In genomic region chr3:63932509-63933212, GRCh38 we compare ENCODE assay signal across 12 cellular contexts. TPM values are rescaled to one million over a fixed set of nuclear protein-coding genes. Genes with fewer than 3 reads are reported as not detected.
DNase-seq lines count a peak whose midpoint lies in the region; ATAC-seq and TF ChIP-seq lines count a peak whose summit lies in the region.
"Had no signal": no experiment of that assay in that cellular context is flagged by ENCODE, and none has a peak within 500 bp of the region (broad histone marks: within the 10 kb centered on the region; RNA-seq: fewer than 3 reads in every experiment).

No MANE protein-coding gene starts in this region.

- peaks cover 42% of the 10 kb centered on the region for H3K36me3 Mint-ChIP-seq in activated CD8-positive, alpha-beta T cell treated with anti-CD3 and anti-CD28 coated beads, Interleukin-2, amount 10 ng/mL, durations not matched to agents 7 days and 5 days (ENCODE audit: low read depth)
- no peaks in the 10 kb centered on the region for H3K36me3 Mint-ChIP-seq in natural killer cell treated with Interleukin-12 subunit alpha and Interleukin-12 subunit beta and Interleukin-15 and Interleukin-18, amount 100 ng/mL, for 72 hours

- POLR2A ChIA-PET in activated CD8-positive, alpha-beta T cell treated with anti-CD3 and anti-CD28 coated beads, Interleukin-2, amount 10 ng/mL, durations not matched to agents 7 days and 5 days (lab: Charles Lee) = interaction anchor here (0.6 kb wide), 1 partner anchor 34 kb away, joined by 3 read pairs; no protein-coding TSS in a partner anchor

- H3K4me3 Mint-ChIP-seq in activated CD8-positive, alpha-beta T cell treated with anti-CD3 and anti-CD28 coated beads, Interleukin-2, amount 10 ng/mL, durations not matched to agents 7 days and 5 days = no peak overlapping the region
- H3K4me3 Mint-ChIP-seq in natural killer cell treated with Interleukin-12 subunit alpha and Interleukin-12 subunit beta and Interleukin-15 and Interleukin-18, amount 100 ng/mL, for 72 hours = peak overlapping the region; percentile 92

- H3F3A ChIP-seq in DOHH2 (ENCODE audit: control insufficient read depth, insufficient read depth) = peaks cover 12% of the 10 kb centered on the region

- peak overlapping the region; percentile 44 to 83 (median 69) for H3K4me2 ChIP-seq in BLaER1 treated with 17β-estradiol and CSF1 and Interleukin-3, amounts not matched to agents 10 nM and 100 nM
- peak overlapping the region; percentile 53 for H3K4me2 ChIP-seq in DOHH2 (ENCODE audit: low read length)

- no peaks in the 10 kb centered on the region for H3K27me3 ChIP-seq in BLaER1 treated with 17β-estradiol and CSF1 and Interleukin-3, amounts not matched to agents 10 nM and 100 nM
- H3K27me3 ChIP-seq in DOHH2 (ENCODE audit: control insufficient read depth, low read length) = no peaks in the 10 kb centered on the region

- CTCF ChIA-PET in activated CD8-positive, alpha-beta T cell treated with anti-CD3 and anti-CD28 coated beads, Interleukin-2, amount 10 ng/mL, durations not matched to agents 7 days and 5 days (lab: Charles Lee) = interaction anchor here (1.1 kb wide), 1 partner anchor 29 kb away, joined by 7 read pairs; no protein-coding TSS in a partner anchor

- peak overlapping the region; percentile 47 for H3K27ac Mint-ChIP-seq in activated CD8-positive, alpha-beta T cell treated with anti-CD3 and anti-CD28 coated beads, Interleukin-2, amount 10 ng/mL, durations not matched to agents 7 days and 5 days
- H3K27ac Mint-ChIP-seq in natural killer cell treated with Interleukin-12 subunit alpha and Interleukin-12 subunit beta and Interleukin-15 and Interleukin-18, amount 100 ng/mL, for 72 hours = peak overlapping the region; percentile 96 to 99

- ATAC-seq in activated CD8-positive, alpha-beta T cell treated with anti-CD3 and anti-CD28 coated beads, Interleukin-2, amount 10 ng/mL, durations not matched to agents 7 days and 5 days = no peak
- ATAC-seq in natural killer cell treated with Interleukin-12 subunit alpha and Interleukin-12 subunit beta and Interleukin-15 and Interleukin-18, amount 100 ng/mL, for 72 hours = no peak
- ATAC-seq in GM18498 (IDR thresholded peaks at IDR 0.05; ENCODE audit: unreplicated experiment) = no peak

- no peak for TF ChIP-seq CTCF in DOHH2 (IDR thresholded peaks at IDR 0.05; ENCODE audit: low read depth, low read length, poor library complexity, severe bottlenecking)

- H3K9me3 Mint-ChIP-seq in activated CD8-positive, alpha-beta T cell treated with anti-CD3 and anti-CD28 coated beads, Interleukin-2, amount 10 ng/mL, durations not matched to agents 7 days and 5 days (ENCODE audit: insufficient read depth) = no peaks in the 10 kb centered on the region
- H3K9me3 Mint-ChIP-seq in natural killer cell treated with Interleukin-12 subunit alpha and Interleukin-12 subunit beta and Interleukin-15 and Interleukin-18, amount 100 ng/mL, for 72 hours = no peaks in the 10 kb centered on the region

- peaks cover 46 to 98% (median 76%) of the 10 kb centered on the region in 10 experiments for H3K4me1 ChIP-seq in BLaER1 treated with 17β-estradiol and CSF1 and Interleukin-3, amounts not matched to agents 10 nM and 100 nM
- H3K4me1 ChIP-seq in DOHH2 (ENCODE audit: control insufficient read depth, low read length) = peaks cover 46% of the 10 kb centered on the region

- no peak overlapping the region for H3K4me3 ChIP-seq in BLaER1 treated with 17β-estradiol and CSF1 and Interleukin-3, amounts not matched to agents 10 nM and 100 nM
- peak overlapping the region; percentile 5; the same call in 1 of the 2 replicates for H3K4me3 ChIP-seq in DOHH2 (ENCODE audit: low read length)

- H3K9ac ChIP-seq in BLaER1 treated with 17β-estradiol and CSF1 and Interleukin-3, amounts not matched to agents 10 nM and 100 nM = peak overlapping the region in 8 of 11 experiments; percentile 7 to 64 (median 38); a peak in 11 of 22 replicates

- peaks cover 0 to 76% (median 51%) of the 10 kb centered on the region in 11 experiments; a peak in 20 of 22 replicates for H3K36me3 ChIP-seq in BLaER1 treated with 17β-estradiol and CSF1 and Interleukin-3, amounts not matched to agents 10 nM and 100 nM
- H3K36me3 ChIP-seq in DOHH2 (ENCODE audit: control insufficient read depth, low read length) = peaks cover 49% of the 10 kb centered on the region

- peak overlapping the region in 9 of 11 experiments; percentile 18 to 79 (median 57); a peak in 17 of 22 replicates for H3K27ac ChIP-seq in BLaER1 treated with 17β-estradiol and CSF1 and Interleukin-3, amounts not matched to agents 10 nM and 100 nM
- peak overlapping the region; percentile 63 for H3K27ac ChIP-seq in DOHH2 (ENCODE audit: low read depth, low read length)

- H3K27me3 Mint-ChIP-seq in activated CD8-positive, alpha-beta T cell treated with anti-CD3 and anti-CD28 coated beads, Interleukin-2, amount 10 ng/mL, durations not matched to agents 7 days and 5 days (ENCODE audit: low read depth) = no peaks in the 10 kb centered on the region
- no peaks in the 10 kb centered on the region for H3K27me3 Mint-ChIP-seq in natural killer cell treated with Interleukin-12 subunit alpha and Interleukin-12 subunit beta and Interleukin-15 and Interleukin-18, amount 100 ng/mL, for 72 hours

- H3K9me2 ChIP-seq in DOHH2 (replicated peaks; ENCODE audit: control insufficient read depth, low read length) = no peaks in the 10 kb centered on the region

- DNase-seq in activated CD8-positive, alpha-beta T cell treated with anti-CD3 and anti-CD28 coated beads, Interleukin-2, amount 10 ng/mL, durations not matched to agents 7 days and 5 days = no peak
- no peak for DNase-seq in natural killer cell treated with Interleukin-12 subunit alpha and Interleukin-12 subunit beta and Interleukin-15 and Interleukin-18, amount 100 ng/mL, for 72 hours (ENCODE audit: low spot score)
- DNase-seq in H4 (ENCODE audit: low spot score) = no peak
- no peak for DNase-seq in NCI-H1105 (lab: John Stamatoyannopoulos, UW)
- DNase-seq: activated CD8-positive, alpha-beta memory T cell treated with anti-CD3 and anti-CD28 coated beads, Interleukin-2, amount 50 U/mL, for 48 hours; Caco-2; effector CD4-positive, alpha-beta T cell; NCI-H1436 treated with DMSO at 0.1 percent for 48 hours had no signal

- peaks cover 95% of the 10 kb centered on the region for H3K79me2 ChIP-seq in DOHH2 (ENCODE audit: control insufficient read depth, low read length)

- H3K9me3 ChIP-seq in BLaER1 treated with 17β-estradiol and CSF1 and Interleukin-3, amounts not matched to agents 10 nM and 100 nM (replicated peaks in 1 of 11) = 0 out of 22 replicates have a peak, but pooled peaks cover 0 to 3% (median 0%) of the 10 kb centered on the region in 11 experiments
- H3K9me3 ChIP-seq in DOHH2 (ENCODE audit: control insufficient read depth, insufficient read depth, low read length) = no peaks in the 10 kb centered on the region
- H3K9me3 ChIP-seq: Caco-2 had no signal

- H4K20me1 ChIP-seq in BLaER1 treated with 17β-estradiol and CSF1 and Interleukin-3, amounts not matched to agents 10 nM and 100 nM = peaks cover 8 to 99% (median 81%) of the 10 kb centered on the region in 11 experiments; a peak in 21 of 22 replicates
- H4K20me1 ChIP-seq in DOHH2 (ENCODE audit: control insufficient read depth, insufficient read depth, low read depth, low read length) = peaks cover 25% of the 10 kb centered on the region; the same call in 1 of the 2 replicates

- H3K4me1 Mint-ChIP-seq in activated CD8-positive, alpha-beta T cell treated with anti-CD3 and anti-CD28 coated beads, Interleukin-2, amount 10 ng/mL, durations not matched to agents 7 days and 5 days (ENCODE audit: low read depth) = peaks cover 67% of the 10 kb centered on the region
- peaks cover 69% of the 10 kb centered on the region in 2 donors for H3K4me1 Mint-ChIP-seq in natural killer cell treated with Interleukin-12 subunit alpha and Interleukin-12 subunit beta and Interleukin-15 and Interleukin-18, amount 100 ng/mL, for 72 hours (ENCODE audit: low read depth in 2 of 2)

RNA-seq across cellular contexts. Expression of gene SCAANT1, which starts 20.5 kb away (rescaled TPM):
- not detected for total RNA-seq in activated CD8-positive, alpha-beta T cell treated with anti-CD3 and anti-CD28 coated beads, Interleukin-2, amount 10 ng/mL, durations not matched to agents 7 days and 5 days
- total RNA-seq in natural killer cell treated with Interleukin-12 subunit alpha and Interleukin-12 subunit beta and Interleukin-15 and Interleukin-18, amount 100 ng/mL, for 72 hours = 1 to 10 TPM in 1 of 2 donors, not detected in 1; 2.6 TPM
- not detected in 2 replicates for total RNA-seq in H4 (2014; rRNA removed; shearing (Covaris generic))
- total RNA-seq: Caco-2, NCI-H460 had no signal
